In genomic region chr4:129062580-129062979, GRCh38 we compare ENCODE assay signal across 29 cellular contexts.
"Had no signal": no experiment of that assay in that cellular context is flagged by ENCODE, and none has a peak within 500 bp of the region (broad histone marks: within the 10 kb centered on the region; RNA-seq: fewer than 3 reads in every experiment).

No MANE protein-coding gene starts in this region.

- H3K4me1 ChIP-seq: stomach, suprapubic skin, testis, thyroid gland, tibial artery, tibial nerve, transverse colon, upper lobe of left lung, upper lobe of right lung, uterus, vagina had no signal

- H3K4me1 Mint-ChIP-seq: stimulated activated effector memory CD8-positive, alpha-beta T cell treated with anti-CD3 and anti-CD28 coated beads, Interleukin-12 subunit alpha, Interleukin-12 subunit beta, amount 100 ng/mL, for 72 hours; stimulated activated memory B cell treated with anti-CD40 and anti-IgM and Interleukin-4, amounts not matched to agents 10 μg/mL and 1 μg/mL and 100 μg/mL, for 72 hours; stimulated activated naive B cell treated with anti-CD40 and anti-IgM and Interleukin-4, amounts not matched to agents 10 μg/mL and 1 μg/mL and 100 μg/mL, for 72 hours; stimulated activated naive CD8-positive, alpha-beta T cell treated with anti-CD3 and anti-CD28 coated beads, Interleukin-15, amount 100 ng/mL, for 72 hours had no signal

- H3K9me3 ChIP-seq: testis, thyroid gland had no signal

- H3K36me3 ChIP-seq: thoracic aorta, thyroid gland, upper lobe of right lung, uterus had no signal

- ATAC-seq: stimulated activated effector memory CD8-positive, alpha-beta T cell treated with anti-CD3 and anti-CD28 coated beads, Interleukin-12 subunit alpha, Interleukin-12 subunit beta, amount 100 ng/mL, for 72 hours; stimulated activated memory B cell treated with anti-CD40 and anti-IgM and Interleukin-4, amounts not matched to agents 10 μg/mL and 1 μg/mL and 100 μg/mL, for 72 hours; stimulated activated naive B cell treated with anti-CD40 and anti-IgM and Interleukin-4, amounts not matched to agents 10 μg/mL and 1 μg/mL and 100 μg/mL, for 72 hours; stimulated activated naive CD8-positive, alpha-beta T cell treated with anti-CD3 and anti-CD28 coated beads, Interleukin-15, amount 100 ng/mL, for 72 hours; stimulated activated naive CD8-positive, alpha-beta T cell treated with anti-CD3 and anti-CD28 coated beads, Interleukin-15, Interleukin-2, amounts not matched to agents 100 U/mL and 50 U/mL, for 24 hours; upper lobe of right lung had no signal

- DNase-seq: stimulated activated CD4-positive, alpha-beta T cell treated with anti-CD3 and anti-CD28 coated beads, Interleukin-2, amount 100 ng/mL, for 48 hours; stimulated activated CD4-positive, alpha-beta T cell treated with anti-CD3 and anti-CD28 coated beads, Interleukin-4, amount 100 ng/mL, for 1 hour; stimulated activated CD4-positive, alpha-beta T cell treated with anti-CD3 and anti-CD28 coated beads, Interleukin-4, amount 100 ng/mL, for 24 hours; stimulated activated CD4-positive, alpha-beta T cell treated with anti-CD3 and anti-CD28 coated beads, Interleukin-4, amount 100 ng/mL, for 4 hours; stimulated activated CD8-positive, alpha-beta memory T cell treated with anti-CD3 and anti-CD28 coated beads, Interleukin-4, amount 100 ng/mL, for 48 hours; stimulated activated naive B cell treated with anti-CD40 and anti-IgM and Interleukin-4, amounts not matched to agents 10 μg/mL and 1 μg/mL and 100 μg/mL, for 72 hours; stimulated activated naive CD4-positive, alpha-beta T cell; stimulated activated naive CD4-positive, alpha-beta T cell treated with Interleukin-2 at 50 U/mL for 16 hours; stimulated activated naive CD8-positive, alpha-beta T cell treated with anti-CD3 and anti-CD28 coated beads, Interleukin-15, amount 100 ng/mL, for 72 hours; stimulated activated naive CD8-positive, alpha-beta T cell treated with anti-CD3 and anti-CD28 coated beads, Interleukin-15, Interleukin-2, amounts not matched to agents 100 U/mL and 50 U/mL, for 24 hours; stomach; substantia nigra; testis; thyroid gland; tibial artery; transverse colon; trophoblast cell; upper lobe of left lung; upper lobe of right lung; uterus had no signal

- FAIRE-seq: urothelium cell line had no signal

- H3K4me3 ChIP-seq: stomach, suprapubic skin, testis, thoracic aorta, thyroid gland, tibial artery, tibial nerve, transverse colon, upper lobe of left lung, upper lobe of right lung, uterus, vagina had no signal

- H3K27me3 Mint-ChIP-seq: stimulated activated memory B cell treated with anti-CD40 and anti-IgM and Interleukin-4, amounts not matched to agents 10 μg/mL and 1 μg/mL and 100 μg/mL, for 72 hours; stimulated activated naive B cell treated with anti-CD40 and anti-IgM and Interleukin-4, amounts not matched to agents 10 μg/mL and 1 μg/mL and 100 μg/mL, for 72 hours; stimulated activated naive CD8-positive, alpha-beta T cell treated with anti-CD3 and anti-CD28 coated beads, Interleukin-15, amount 100 ng/mL, for 72 hours; stimulated activated naive CD8-positive, alpha-beta T cell treated with anti-CD3 and anti-CD28 coated beads, Interleukin-15, Interleukin-2, amounts not matched to agents 100 ng/mL and 50 ng/mL, for 24 hours; type B pancreatic cell had no signal

- H3K4me3 Mint-ChIP-seq: stimulated activated effector memory CD8-positive, alpha-beta T cell treated with anti-CD3 and anti-CD28 coated beads, Interleukin-12 subunit alpha, Interleukin-12 subunit beta, amount 100 ng/mL, for 72 hours; stimulated activated memory B cell treated with anti-CD40 and anti-IgM and Interleukin-4, amounts not matched to agents 10 μg/mL and 1 μg/mL and 100 μg/mL, for 72 hours; stimulated activated naive B cell treated with anti-CD40 and anti-IgM and Interleukin-4, amounts not matched to agents 10 μg/mL and 1 μg/mL and 100 μg/mL, for 72 hours; stimulated activated naive CD8-positive, alpha-beta T cell treated with anti-CD3 and anti-CD28 coated beads, Interleukin-15, amount 100 ng/mL, for 72 hours; stimulated activated naive CD8-positive, alpha-beta T cell treated with anti-CD3 and anti-CD28 coated beads, Interleukin-15, Interleukin-2, amounts not matched to agents 100 ng/mL and 50 ng/mL, for 24 hours; type B pancreatic cell had no signal

- H3K36me3 Mint-ChIP-seq: stimulated activated effector memory CD8-positive, alpha-beta T cell treated with anti-CD3 and anti-CD28 coated beads, Interleukin-12 subunit alpha, Interleukin-12 subunit beta, amount 100 ng/mL, for 72 hours had no signal

- H3K27ac Mint-ChIP-seq: stimulated activated effector memory CD8-positive, alpha-beta T cell treated with anti-CD3 and anti-CD28 coated beads, Interleukin-12 subunit alpha, Interleukin-12 subunit beta, amount 100 ng/mL, for 72 hours; stimulated activated memory B cell treated with anti-CD40 and anti-IgM and Interleukin-4, amounts not matched to agents 10 μg/mL and 1 μg/mL and 100 μg/mL, for 72 hours; stimulated activated naive B cell treated with anti-CD40 and anti-IgM and Interleukin-4, amounts not matched to agents 10 μg/mL and 1 μg/mL and 100 μg/mL, for 72 hours; stimulated activated naive CD8-positive, alpha-beta T cell treated with anti-CD3 and anti-CD28 coated beads, Interleukin-15, Interleukin-2, amounts not matched to agents 100 ng/mL and 50 ng/mL, for 24 hours; type B pancreatic cell had no signal

- H3K27ac ChIP-seq: stomach, suprapubic skin, testis, thoracic aorta, thyroid gland, tibial artery, tibial nerve, transverse colon, upper lobe of left lung, upper lobe of right lung, uterus, vagina had no signal

- H3K27me3 ChIP-seq: stomach, suprapubic skin, testis, thyroid gland, tibial artery, tibial nerve, transverse colon, upper lobe of left lung, upper lobe of right lung, uterus, vagina had no signal
